ENCODE assay signal across 8 cellular contexts in genomic region chr5:7815757-7816534, GRCh38. TPM values are rescaled to one million over a fixed set of nuclear protein-coding genes. Genes with fewer than 3 reads are reported as not detected.
A peak's percentile ranks its signal among the peaks of the same experiment; 100 is the strongest.
DNase-seq lines count a peak whose midpoint lies in the region; ATAC-seq, FAIRE-seq and TF ChIP-seq lines count a peak whose summit lies in the region.

No MANE protein-coding gene starts in this region.

- no peak for TF ChIP-seq POLR2A in upper lobe of left lung (IDR thresholded peaks at IDR 0.05)

- peaks cover 0 to 7% (median 3%) of the 10 kb centered on the region in 4 donors for H3K4me1 ChIP-seq in upper lobe of left lung

- WGBS in upper lobe of left lung, 2 donors = 23 to 24% methylated on average over 11 to 15 of the region's 15 CpGs

- peak; percentile 70 to 86 (median 80) for TF ChIP-seq CTCF in upper lobe of left lung (IDR thresholded peaks at IDR 0.05)

- FAIRE-seq in HTR-8/SVneo (lab: Jason Lieb, UNC) = no peak

- no peaks in the 10 kb centered on the region for H3K27me3 ChIP-seq in upper lobe of left lung

- H3K27ac ChIP-seq in upper lobe of left lung = no peak overlapping the region

- peak; percentile 93 for ATAC-seq in GM21515 (IDR thresholded peaks at IDR 0.05; ENCODE audit: unreplicated experiment)
- peak; percentile 91 to 94 for ATAC-seq in upper lobe of left lung (ENCODE audit: low FRiP score in 2 of 2)

- H3K4me3 ChIP-seq in upper lobe of left lung = no peak overlapping the region

- no peaks in the 10 kb centered on the region for H3K36me3 ChIP-seq in upper lobe of left lung

- H3K9me3 ChIP-seq in upper lobe of left lung = no peaks in the 10 kb centered on the region

- DNase-seq in DMS153 (lab: John Stamatoyannopoulos, UW) (peak; percentile 78), HTR-8/SVneo (ENCODE audit: insufficient read length, low spot score) (peak; percentile 85), SHP77 (lab: John Stamatoyannopoulos, UW) (peak; percentile 52 to 53), head of caudate nucleus (peak; percentile 54 to 90 (median 81)), pons (ENCODE audit: low spot score) (peak; percentile 69), upper lobe of left lung (peak; percentile 87)
- peak; percentile 13 to 45 (median 22) for DNase-seq in activated naive CD4-positive, alpha-beta T cell (lab: John Stamatoyannopoulos, UW)

- no peak for TF ChIP-seq EP300 in upper lobe of left lung (IDR thresholded peaks at IDR 0.05)

- intact Hi-C loops in head of caudate nucleus (cut with DNase I) = no loop called here

RNA-seq across cellular contexts. Expression of gene CFAP90, which starts 35.0 kb away (rescaled TPM):
- total RNA-seq in upper lobe of left lung = 10 to 100 TPM in 1 of 6 donors, 1 to 10 TPM in 4, under 1 TPM in 1; 0.54 to 11.3 (median 6.0) TPM

RNA-seq across cellular contexts. Expression of gene FASTKD3, which starts 52.9 kb away (rescaled TPM):
- 10 to 100 TPM in 3 of 6 donors, 1 to 10 TPM in 3; 1.6 to 21.0 (median 10.6) TPM for total RNA-seq in upper lobe of left lung

RNA-seq across cellular contexts. Expression of gene MTRR, which starts 53.0 kb away (rescaled TPM):
- total RNA-seq in upper lobe of left lung = 100 to 1,000 TPM in 3 of 6 donors, 10 to 100 TPM in 3; 91.1 to 157 (median 105) TPM

Comparison
In these comparisons a context has a peak if more than half of its experiments do, and no peak if none do; other contexts are left out.
1. DNase-seq: peak in every context shown above with its lines; median percentile 87 in upper lobe of left lung; 85 in HTR-8/SVneo; 81 in head of caudate nucleus; 78 in DMS153; 69 in pons; 52 in SHP77; 22 in activated naive CD4-positive, alpha-beta T cell.